Comparison of ENCODE assay signal across 8 cellular contexts in genomic region chr9:105157178-105157583, GRCh38.
DNase-seq lines count a peak whose midpoint lies in the region; ATAC-seq and TF ChIP-seq lines count a peak whose summit lies in the region.

No MANE protein-coding gene starts in this region.

- no peak for TF ChIP-seq POLR2A in thyroid gland (IDR thresholded peaks at IDR 0.05)

- no peak overlapping the region for H3K27ac Mint-ChIP-seq in activated CD8-positive, alpha-beta memory T cell treated with anti-CD3 and anti-CD28 coated beads, Interleukin-2, amount 10 ng/mL, durations not matched to agents 7 days and 5 days
- no peak overlapping the region for H3K27ac Mint-ChIP-seq in effector memory CD8-positive, alpha-beta T cell

- no peak overlapping the region for H3K4me3 ChIP-seq in thyroid gland (replicated peaks in 1 of 3)

- H3K9me3 Mint-ChIP-seq in activated CD8-positive, alpha-beta memory T cell treated with anti-CD3 and anti-CD28 coated beads, Interleukin-2, amount 10 ng/mL, durations not matched to agents 7 days and 5 days (ENCODE audit: low read depth), result no peaks in the 10 kb centered on the region
- H3K9me3 Mint-ChIP-seq in effector memory CD8-positive, alpha-beta T cell, result no peaks in the 10 kb centered on the region

- CTCF ChIA-PET in activated CD8-positive, alpha-beta memory T cell treated with anti-CD3 and anti-CD28 coated beads, Interleukin-2, amount 10 ng/mL, durations not matched to agents 7 days and 5 days (lab: Charles Lee), result interaction anchor here (0.6 to 4.5 kb wide), 3 partner anchors 30 to 293 kb away, joined by 3 to 24 read pairs (median 6); no protein-coding TSS in a partner anchor

- no peaks in the 10 kb centered on the region for H3K9me3 ChIP-seq in thyroid gland

- peaks cover 2% of the 10 kb centered on the region for H3K4me1 Mint-ChIP-seq in activated CD8-positive, alpha-beta memory T cell treated with anti-CD3 and anti-CD28 coated beads, Interleukin-2, amount 10 ng/mL, durations not matched to agents 7 days and 5 days
- peaks cover 2 to 7% of the 10 kb centered on the region in 2 donors for H3K4me1 Mint-ChIP-seq in effector memory CD8-positive, alpha-beta T cell (ENCODE audit: low read depth in 2 of 2)

- intact Hi-C loops in thyroid gland (cut with DNase I), result loop anchor here (10.0 kb wide), 3 partner anchors 232 to 292 kb away; partner anchors contain the start of gene ABCA1

- no peaks in the 10 kb centered on the region for H3K36me3 Mint-ChIP-seq in activated CD8-positive, alpha-beta memory T cell treated with anti-CD3 and anti-CD28 coated beads, Interleukin-2, amount 10 ng/mL, durations not matched to agents 7 days and 5 days
- peaks cover under 1% of the 10 kb centered on the region for H3K36me3 Mint-ChIP-seq in effector memory CD8-positive, alpha-beta T cell (ENCODE audit: insufficient read depth)

- H3K27ac ChIP-seq in thyroid gland, result no peak overlapping the region

- peak; percentile 64 for ATAC-seq in activated CD8-positive, alpha-beta memory T cell treated with anti-CD3 and anti-CD28 coated beads, Interleukin-2, amount 10 ng/mL, durations not matched to agents 7 days and 5 days
- ATAC-seq in GM21619 (IDR thresholded peaks at IDR 0.05; ENCODE audit: unreplicated experiment), result peak; percentile 84
- peak; percentile 97 for ATAC-seq in SK-N-SH treated with all-trans-retinoic acid at 6 μM for 48 hours
- peak; percentile 81 for ATAC-seq in effector memory CD8-positive, alpha-beta T cell (replicated peaks)

- no peaks in the 10 kb centered on the region for H3K27me3 ChIP-seq in thyroid gland

- 15 to 23% methylated on average over 4 of the region's 4 CpGs for WGBS in thyroid gland, 2 donors

- no peaks in the 10 kb centered on the region for H3K36me3 ChIP-seq in thyroid gland

- peaks cover 7% of the 10 kb centered on the region for H3K27me3 Mint-ChIP-seq in activated CD8-positive, alpha-beta memory T cell treated with anti-CD3 and anti-CD28 coated beads, Interleukin-2, amount 10 ng/mL, durations not matched to agents 7 days and 5 days
- H3K27me3 Mint-ChIP-seq in effector memory CD8-positive, alpha-beta T cell, result peaks cover 0 to 15% of the 10 kb centered on the region in 2 donors

- no peak overlapping the region for H3K4me3 Mint-ChIP-seq in activated CD8-positive, alpha-beta memory T cell treated with anti-CD3 and anti-CD28 coated beads, Interleukin-2, amount 10 ng/mL, durations not matched to agents 7 days and 5 days
- H3K4me3 Mint-ChIP-seq in effector memory CD8-positive, alpha-beta T cell, result no peak overlapping the region

- peak; percentile 44 for DNase-seq in activated CD8-positive, alpha-beta memory T cell treated with anti-CD3 and anti-CD28 coated beads, Interleukin-2, amount 10 ng/mL, durations not matched to agents 7 days and 5 days
- DNase-seq in activated CD8-positive, alpha-beta memory T cell treated with anti-CD3 and anti-CD28 coated beads, Interleukin-2, amount 50 U/mL, for 48 hours, result no peak
- DNase-seq in effector memory CD8-positive, alpha-beta T cell, result peak; percentile 4 to 6 (median 6)
- peak; percentile 26 to 78 for DNase-seq in lung microvascular endothelial cell (ENCODE audit: low read depth in 2 of 2)
- peak; percentile 18 to 41 for DNase-seq in thyroid gland

- no peaks in the 10 kb centered on the region for H3K4me1 ChIP-seq in thyroid gland

- peak; percentile 62; the same call in 1 of the 2 replicates for TF ChIP-seq CTCF in LNCAP (IDR thresholded peaks at IDR 0.05)
- TF ChIP-seq CTCF in thyroid gland (IDR thresholded peaks at IDR 0.05), result peak in 4 of 6 experiments; percentile 45 to 62 (median 53)

TF ChIP-seq in SK-N-SH treated with all-trans-retinoic acid at 6 μM for 48 hours, 23 proteins besides CTCF, POLR2A, EP300 and RAD21:
- TF ChIP-seq ZNF8 (CRISPR knock-in tag; IDR thresholded peaks at IDR 0.05) (no peak), ZNF70 (CRISPR knock-in tag; IDR thresholded peaks at IDR 0.05) (no peak), CSDC2 (CRISPR knock-in tag; IDR thresholded peaks at IDR 0.05) (no peak), TSHZ2 (CRISPR knock-in tag; IDR thresholded peaks at IDR 0.05) (peak; percentile 55; the same call in 1 of the 2 replicates), ZFP3 (CRISPR knock-in tag; IDR thresholded peaks at IDR 0.05) (no peak), ZC3H10 (CRISPR knock-in tag; IDR thresholded peaks at IDR 0.05) (no peak), TCF4 (CRISPR knock-in tag; IDR thresholded peaks at IDR 0.05; ENCODE audit: borderline replicate concordance) (peak; percentile 70; the same call in 1 of the 2 replicates), BACH2 (CRISPR knock-in tag; IDR thresholded peaks at IDR 0.05; ENCODE audit: borderline replicate concordance) (no peak), ZFP30 (CRISPR knock-in tag; IDR thresholded peaks at IDR 0.05) (no peak)
